ENCODE assay signal across 8 cellular contexts in genomic region chrX:115616943-115617563, GRCh38. TPM values are rescaled to one million over a fixed set of nuclear protein-coding genes. Genes with fewer than 3 reads are reported as not detected.
DNase-seq lines count a peak whose midpoint lies in the region; ATAC-seq, FAIRE-seq and TF ChIP-seq lines count a peak whose summit lies in the region.

No MANE protein-coding gene starts in this region.

- peak; percentile 97 for ATAC-seq in GM21717 (IDR thresholded peaks at IDR 0.05; ENCODE audit: unreplicated experiment)

- H3K9me3 ChIP-seq in testis = no peaks in the 10 kb centered on the region
- H3K9me3 ChIP-seq in small intestine (ENCODE audit: control insufficient read depth, low read depth) = no peaks in the 10 kb centered on the region

- H3K4me3 ChIP-seq in fibroblast of mammary gland (ENCODE audit: control insufficient read depth, low read depth, low read length) = no peak overlapping the region
- no peak overlapping the region for H3K4me3 ChIP-seq in testis
- no peak overlapping the region for H3K4me3 ChIP-seq in small intestine (ENCODE audit: low read depth in 1 of 2, low read length in 2 of 2)

- TF ChIP-seq EP300 in Ishikawa (IDR thresholded peaks at IDR 0.05; ENCODE audit: borderline replicate concordance) = no peak

- no peak for TF ChIP-seq CTCF in fibroblast of mammary gland (conservative IDR thresholded peaks at IDR 0.05; ENCODE audit: control insufficient read depth, insufficient read depth, low read depth, low read length)
- no peak for TF ChIP-seq CTCF in testis (IDR thresholded peaks at IDR 0.05)

- intact Hi-C loops in testis (cut with DNase I; ENCODE audit: low total_unique reads) = no loop called here

- no peaks in the 10 kb centered on the region for H3K36me3 ChIP-seq in testis (ENCODE audit: low read depth, missing control alignments)
- no peaks in the 10 kb centered on the region for H3K36me3 ChIP-seq in small intestine (ENCODE audit: control insufficient read depth in 2 of 2, insufficient read depth in 2 of 2, low read length in 2 of 2)

- WGBS in testis, 2 donors = 75 to 83% methylated on average over 5 of the region's 5 CpGs
- 63 to 79% (median 75%) methylated on average over 5 of the region's 5 CpGs for WGBS in small intestine, 3 donors

- FAIRE-seq in small intestine (lab: Jason Lieb, UNC) = no peak

- DNase-seq in GM03348 (ENCODE audit: low spot score) = peak; percentile 18
- peak; percentile 68 for DNase-seq in fibroblast of mammary gland (ENCODE audit: low read depth)
- no peak for DNase-seq in testis
- no peak for DNase-seq in amygdala (lab: John Stamatoyannopoulos, UW)
- no peak for DNase-seq in small intestine
- no peak for DNase-seq in germinal center (ENCODE audit: low spot score)

- H3K4me1 ChIP-seq in testis (no peaks in the 10 kb centered on the region), small intestine (ENCODE audit: control insufficient read depth in 2 of 2, insufficient read depth in 1 of 2, low read depth in 1 of 2, low read length in 1 of 2) (no peaks in the 10 kb centered on the region)

- peak overlapping the region; percentile 11 to 75 for H3K27ac ChIP-seq in testis
- peak overlapping the region in 1 of 2 donors; percentile 10 for H3K27ac ChIP-seq in small intestine (ENCODE audit: low read depth in 1 of 2, low read length in 1 of 2)

- TF ChIP-seq RAD21 in Ishikawa (IDR thresholded peaks at IDR 0.05; ENCODE audit: low read depth) = no peak

- no peak for TF ChIP-seq POLR2A in testis (IDR thresholded peaks at IDR 0.05)

- H3K27me3 ChIP-seq in testis = no peaks in the 10 kb centered on the region
- no peaks in the 10 kb centered on the region for H3K27me3 ChIP-seq in small intestine (ENCODE audit: control insufficient read depth in 2 of 2, insufficient read depth in 2 of 2, low read length in 2 of 2)

TF ChIP-seq in Ishikawa, 13 proteins besides CTCF, POLR2A, EP300 and RAD21:
- no peak for TF ChIP-seq ZBTB7A (IDR thresholded peaks at IDR 0.05; ENCODE audit: low read depth)
- TF ChIP-seq TEAD4 (IDR thresholded peaks at IDR 0.05) = 0 out of 2 replicates have a peak, but pooled peaks have one; percentile 19
- TF ChIP-seq YY1 (IDR thresholded peaks at IDR 0.05; ENCODE audit: low read depth) = no peak
TF ChIP-seq in Ishikawa: peak in this region for 1.

RNA-seq across cellular contexts. Expression of gene PLS3, which starts 56.1 kb away (rescaled TPM):
- total RNA-seq in testis = 10 to 100 TPM; 26.6 to 49.2 TPM
- polyA plus RNA-seq in testis (ENCODE audit: insufficient read depth, low read depth, low replicate concordance) = 35.4 TPM
- 10 to 100 TPM in 2 of 3 donors, 1 to 10 TPM in 1; 8.4 to 40.9 (median 10.3) TPM for polyA plus RNA-seq in small intestine

Comparison
In these comparisons a context has a peak if more than half of its experiments do, and no peak if none do; other contexts are left out.
1. DNase-seq: peak in GM03348 (single experiment) and fibroblast of mammary gland (single experiment); none in testis (single experiment), amygdala (0 of 56), small intestine (single experiment) and germinal center (single experiment).